Comparison of ENCODE assay signal across 8 cellular contexts in the genomic region with DNA sequence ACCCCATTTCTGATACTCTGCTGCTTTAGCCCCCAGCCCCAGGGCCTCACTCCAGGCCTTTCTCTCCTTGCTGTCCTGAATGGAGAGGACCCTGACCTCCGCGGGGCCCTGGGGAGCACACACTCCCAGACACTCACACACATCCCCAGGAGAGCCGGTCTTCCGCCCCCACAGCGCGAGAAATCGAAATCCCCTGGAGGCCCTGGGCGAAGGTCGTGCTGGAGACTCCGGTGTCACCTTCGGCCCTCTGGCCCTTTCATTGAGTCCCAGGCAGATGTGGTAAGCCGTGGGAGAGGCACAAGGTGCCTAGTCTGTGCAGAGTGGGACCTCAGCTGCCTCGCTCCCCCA. TPM values are rescaled to one million over a fixed set of nuclear protein-coding genes. Genes with fewer than 3 reads are reported as not detected.
A peak's percentile ranks its signal among the peaks of the same experiment; 100 is the strongest.
DNase-seq lines count a peak whose midpoint lies in the region; ATAC-seq, FAIRE-seq and TF ChIP-seq lines count a peak whose summit lies in the region.

No MANE protein-coding gene starts in this region.

- FAIRE-seq in GM19239 (lab: Jason Lieb, UNC), result no peak

- ATAC-seq in GM21447 (IDR thresholded peaks at IDR 0.05; ENCODE audit: unreplicated experiment) (no peak), GM18867 (IDR thresholded peaks at IDR 0.05; ENCODE audit: unreplicated experiment) (no peak)

- peaks cover 13% of the 10 kb centered on the region for H3K27me3 Mint-ChIP-seq in nephron progenitor cell (ENCODE audit: low read depth, poor library complexity)

- DNase-seq in BJ (ENCODE audit: low read depth), result no peak
- DNase-seq in choroid plexus epithelial cell (ENCODE audit: low read depth), result no peak
- DNase-seq in nephron progenitor cell, result peak; percentile 20
- DNase-seq in GM19238 (ENCODE audit: insufficient read length, low spot score), result no peak
- no peak for DNase-seq in GM19239 (ENCODE audit: insufficient read length, low spot score)

- H3K4me3 ChIP-seq in BJ (ENCODE audit: low read depth, low read length), result peak overlapping the region; percentile 77
- peak overlapping the region; percentile 84 for H3K4me3 ChIP-seq in HUES64 (ENCODE audit: low read length)
- peak overlapping the region; percentile 77 for H3K4me3 ChIP-seq in choroid plexus epithelial cell (ENCODE audit: low read depth, low read length)

- WGBS in HUES64, result 60% methylated on average over 13 of the region's 13 CpGs

- TF ChIP-seq CTCF in BJ (IDR thresholded peaks at IDR 0.05; ENCODE audit: insufficient read depth, low read depth, low read length), result no peak
- TF ChIP-seq CTCF in choroid plexus epithelial cell (conservative IDR thresholded peaks at IDR 0.05; ENCODE audit: low read depth, low read length), result no peak
- TF ChIP-seq CTCF in nephron progenitor cell (IDR thresholded peaks at IDR 0.05), result no peak

- H3K27me3 ChIP-seq in BJ (ENCODE audit: control insufficient read depth, insufficient read depth, low read length), result no peaks in the 10 kb centered on the region
- H3K27me3 ChIP-seq in HUES64 (ENCODE audit: insufficient read depth, low read length), result peaks cover 17% of the 10 kb centered on the region

- POLR2A ChIA-PET in BJ (lab: Charles Lee), result no interaction called here

- H3K9me3 Mint-ChIP-seq in nephron progenitor cell, result no peaks in the 10 kb centered on the region

- H3K27ac ChIP-seq in HUES64 (ENCODE audit: low read depth, low read length), result no peak overlapping the region

- CTCF ChIA-PET in BJ (lab: Yijun Ruan, JAX), result no interaction called here

- H3K4me1 Mint-ChIP-seq in nephron progenitor cell, result peaks cover 40% of the 10 kb centered on the region

- H3K36me3 ChIP-seq in BJ (ENCODE audit: control insufficient read depth, insufficient read depth, low read length), result no peaks in the 10 kb centered on the region
- no peaks in the 10 kb centered on the region for H3K36me3 ChIP-seq in HUES64 (ENCODE audit: insufficient read depth, low read length)

- no peak overlapping the region for H3K27ac Mint-ChIP-seq in nephron progenitor cell

- 0 out of 2 replicates have a peak, but pooled peaks cover 5% of the 10 kb centered on the region for H3K4me1 ChIP-seq in HUES64 (ENCODE audit: insufficient read depth, low read length)

- H3K4me3 Mint-ChIP-seq in nephron progenitor cell, result peak overlapping the region; percentile 86

- H3K9ac ChIP-seq in HUES64 (ENCODE audit: low read depth, low read length), result peak overlapping the region; percentile 81

- H3K36me3 Mint-ChIP-seq in nephron progenitor cell (ENCODE audit: low read depth), result no peaks in the 10 kb centered on the region

- no peaks in the 10 kb centered on the region for H3K9me3 ChIP-seq in HUES64 (ENCODE audit: insufficient read depth, low read depth, low read length)

RNA-seq across cellular contexts. Expression of a gene that starts 0.8 kb away (rescaled TPM):
- 30.0 and 30.4 TPM in 2 replicates for polyA plus RNA-seq in BJ (2011; rRNA removed)
- polyA minus RNA-seq in BJ (2011; rRNA and poly(A)+ RNA removed), result 5.0 and 6.1 TPM in 2 replicates
- polyA plus RNA-seq in HUES64 (2013, experiment 1 of 2), result 21.0 TPM
- 24.7 TPM for polyA plus RNA-seq in HUES64 (2013, experiment 2 of 2)
